In genomic region chr2:223970343-223971128, GRCh38 we compare ENCODE assay signal across 8 cellular contexts. TPM values are rescaled to one million over a fixed set of nuclear protein-coding genes. Genes with fewer than 3 reads are reported as not detected.
DNase-seq lines count a peak whose midpoint lies in the region; ATAC-seq and TF ChIP-seq lines count a peak whose summit lies in the region.

No MANE protein-coding gene starts in this region.

- no peak for TF ChIP-seq EP300 in esophagus muscularis mucosa (IDR thresholded peaks at IDR 0.05)

- POLR2A ChIA-PET in activated CD4-positive, alpha-beta T cell treated with anti-CD3 and anti-CD28 coated beads, Interleukin-2, amount 10 ng/mL, durations not matched to agents 7 days and 5 days (lab: Charles Lee), result interaction anchor here (0.6 kb wide), 1 partner anchor 192 kb away, joined by 4 read pairs; no protein-coding TSS in a partner anchor

- no peaks in the 10 kb centered on the region for H3K27me3 ChIP-seq in esophagus muscularis mucosa

- H3K4me3 ChIP-seq in esophagus muscularis mucosa, result no peak overlapping the region

- peaks cover 0 to 5% (median 2%) of the 10 kb centered on the region in 4 donors for H3K4me1 ChIP-seq in esophagus muscularis mucosa

- peak; percentile 83 to 91 (median 84) for TF ChIP-seq CTCF in esophagus muscularis mucosa (IDR thresholded peaks at IDR 0.05)
- TF ChIP-seq CTCF in neural crest cell (conservative IDR thresholded peaks at IDR 0.05), result peak; percentile 96

- TF ChIP-seq POLR2A in esophagus muscularis mucosa (IDR thresholded peaks at IDR 0.05; ENCODE audit: low read depth), result no peak

- DNase-seq in stimulated activated CD4-positive, alpha-beta T cell treated with anti-CD3 and anti-CD28 coated beads, Interleukin-12 subunit alpha, Interleukin-12 subunit beta, amount 100 ng/mL, for 48 hours (ENCODE audit: low read depth in 2 of 3, low spot score in 1 of 3), result peak in 2 of 3 donors; percentile 28 to 89
- no peak for DNase-seq in stimulated activated CD4-positive, alpha-beta T cell treated with anti-CD3 and anti-CD28 coated beads, Interleukin-1b, Interleukin-23, amount 100 ng/mL, for 48 hours
- DNase-seq in NCI-H2227 treated with DMSO at 0.1 percent for 48 hours (lab: John Stamatoyannopoulos, UW) (peak; percentile 50), esophagus muscularis mucosa (ENCODE audit: extremely low spot score) (no peak), neural crest cell (ENCODE audit: low read depth, low spot score) (peak; percentile 74)
- peak; percentile 72 for DNase-seq in activated CD4-positive, alpha-beta T cell treated with anti-CD3 and anti-CD28 coated beads, Interleukin-2, amount 10 ng/mL, durations not matched to agents 7 days and 5 days

- peaks cover 13% of the 10 kb centered on the region for H3K36me3 Mint-ChIP-seq in activated CD4-positive, alpha-beta T cell treated with anti-CD3 and anti-CD28 coated beads, Interleukin-2, amount 10 ng/mL, durations not matched to agents 7 days and 5 days (ENCODE audit: low read depth)
- peaks cover 5% of the 10 kb centered on the region for H3K36me3 Mint-ChIP-seq in neural crest cell (ENCODE audit: low read depth)

- no peak overlapping the region for H3K4me3 Mint-ChIP-seq in activated CD4-positive, alpha-beta T cell treated with anti-CD3 and anti-CD28 coated beads, Interleukin-2, amount 10 ng/mL, durations not matched to agents 7 days and 5 days
- no peak overlapping the region for H3K4me3 Mint-ChIP-seq in neural crest cell

- H3K9me3 ChIP-seq in esophagus muscularis mucosa, result no peaks in the 10 kb centered on the region

- intact Hi-C loops in esophagus muscularis mucosa (cut with DNase I), result loop anchor here (2.0 kb wide), 1 partner anchor 314 kb away; no protein-coding TSS in a partner anchor

- CTCF ChIA-PET in activated CD4-positive, alpha-beta T cell treated with anti-CD3 and anti-CD28 coated beads, Interleukin-2, amount 10 ng/mL, durations not matched to agents 7 days and 5 days (lab: Charles Lee), result interaction anchor here (0.5 to 4.1 kb wide), 17 partner anchors 10 to 1041 kb away, joined by 3 to 35 read pairs (median 5); partner anchors contain the start of gene MRPL44

- H3K9me3 Mint-ChIP-seq in activated CD4-positive, alpha-beta T cell treated with anti-CD3 and anti-CD28 coated beads, Interleukin-2, amount 10 ng/mL, durations not matched to agents 7 days and 5 days, result no peaks in the 10 kb centered on the region
- H3K9me3 Mint-ChIP-seq in neural crest cell, result no peaks in the 10 kb centered on the region

- no peaks in the 10 kb centered on the region for H3K27me3 Mint-ChIP-seq in activated CD4-positive, alpha-beta T cell treated with anti-CD3 and anti-CD28 coated beads, Interleukin-2, amount 10 ng/mL, durations not matched to agents 7 days and 5 days
- H3K27me3 Mint-ChIP-seq in neural crest cell (ENCODE audit: low read depth), result no peaks in the 10 kb centered on the region

- H3K36me3 ChIP-seq in esophagus muscularis mucosa, result peaks cover 0 to 38% (median 26%) of the 10 kb centered on the region in 4 donors

- H3K27ac Mint-ChIP-seq in activated CD4-positive, alpha-beta T cell treated with anti-CD3 and anti-CD28 coated beads, Interleukin-2, amount 10 ng/mL, durations not matched to agents 7 days and 5 days, result no peak overlapping the region
- no peak overlapping the region for H3K27ac Mint-ChIP-seq in neural crest cell (ENCODE audit: unreplicated experiment)

- H3K4me1 Mint-ChIP-seq in activated CD4-positive, alpha-beta T cell treated with anti-CD3 and anti-CD28 coated beads, Interleukin-2, amount 10 ng/mL, durations not matched to agents 7 days and 5 days, result peaks cover 8% of the 10 kb centered on the region
- peaks cover 2% of the 10 kb centered on the region for H3K4me1 Mint-ChIP-seq in neural crest cell

- peak; percentile 71 for ATAC-seq in HG02885 (IDR thresholded peaks at IDR 0.05; ENCODE audit: poor library complexity, unreplicated experiment)
- ATAC-seq in GM18519 (IDR thresholded peaks at IDR 0.05; ENCODE audit: low FRiP score, unreplicated experiment), result no peak

- H3K27ac ChIP-seq in esophagus muscularis mucosa (replicated peaks in 1 of 4), result no peak overlapping the region

- WGBS in esophagus muscularis mucosa, result 55% methylated on average over 8 of the region's 8 CpGs

RNA-seq across cellular contexts. Expression of gene MRPL44, which starts 13.3 kb away (rescaled TPM):
- total RNA-seq in activated CD4-positive, alpha-beta T cell treated with anti-CD3 and anti-CD28 coated beads, Interleukin-2, amount 10 ng/mL, durations not matched to agents 7 days and 5 days, result 10 to 100 TPM; 29.6 to 32.1 TPM
- total RNA-seq in esophagus muscularis mucosa, result 10 to 100 TPM; 18.3 to 24.7 (median 19.6) TPM
- total RNA-seq in neural crest cell, result 33.4 and 36.6 TPM in 2 replicates

RNA-seq across cellular contexts. Expression of gene WDFY1, which starts 25.4 kb away (rescaled TPM):
- total RNA-seq in activated CD4-positive, alpha-beta T cell treated with anti-CD3 and anti-CD28 coated beads, Interleukin-2, amount 10 ng/mL, durations not matched to agents 7 days and 5 days, result 10 to 100 TPM; 79.2 to 82.5 TPM
- 10 to 100 TPM; 19.4 to 29.2 (median 24.7) TPM for total RNA-seq in esophagus muscularis mucosa
- total RNA-seq in neural crest cell, result 41.1 and 43.3 TPM in 2 replicates

Comparison
In these comparisons a context has a peak if more than half of its experiments do, and no peak if none do; other contexts are left out.
1. DNase-seq: peak in stimulated activated CD4-positive, alpha-beta T cell treated with anti-CD3 and anti-CD28 coated beads, Interleukin-12 subunit alpha, Interleukin-12 subunit beta, amount 100 ng/mL, for 48 hours (2 of 3), NCI-H2227 treated with DMSO at 0.1 percent for 48 hours (single experiment), activated CD4-positive, alpha-beta T cell treated with anti-CD3 and anti-CD28 coated beads, Interleukin-2, amount 10 ng/mL, durations not matched to agents 7 days and 5 days (single experiment) and neural crest cell (single experiment); none in stimulated activated CD4-positive, alpha-beta T cell treated with anti-CD3 and anti-CD28 coated beads, Interleukin-1b, Interleukin-23, amount 100 ng/mL, for 48 hours (single experiment) and esophagus muscularis mucosa (single experiment).